Comparison of ENCODE assay signal across 8 cellular contexts in genomic region chr7:1028775-1029636, GRCh38. TPM values are rescaled to one million over a fixed set of nuclear protein-coding genes. Genes with fewer than 3 reads are reported as not detected.
DNase-seq lines count a peak whose midpoint lies in the region; ATAC-seq, FAIRE-seq and TF ChIP-seq lines count a peak whose summit lies in the region.

No MANE protein-coding gene starts in this region.

- no peaks in the 10 kb centered on the region for H3K9me3 Mint-ChIP-seq in chondrocyte (ENCODE audit: low read depth)

- peak overlapping the region; percentile 31 for H3K4me3 Mint-ChIP-seq in chondrocyte (ENCODE audit: unreplicated experiment)

- TF ChIP-seq CTCF in chondrocyte (IDR thresholded peaks at IDR 0.05) (no peak), kidney (IDR thresholded peaks at IDR 0.05; ENCODE audit: borderline replicate concordance, extremely low read depth, insufficient read depth) (no peak)

- H3K27ac Mint-ChIP-seq in chondrocyte (ENCODE audit: unreplicated experiment): peak overlapping the region; percentile 80

- intact Hi-C loops in kidney (cut with DNase I): no loop called here

- H3K9me3 ChIP-seq in kidney (ENCODE audit: control insufficient read depth in 1 of 2, low read length in 2 of 2): no peaks in the 10 kb centered on the region

- DNase-seq in activated gamma-delta T cell treated with Interleukin-2 at 50 U/mL for 16 hours (peak; percentile 55), activated gamma-delta T cell (lab: John Stamatoyannopoulos, UW) (no peak), NCI-H2107 treated with DMSO at 0.1 percent for 48 hours (lab: John Stamatoyannopoulos, UW; ENCODE audit: unreplicated experiment) (peak; percentile 60), chondrocyte (ENCODE audit: low spot score) (peak; percentile 90), kidney (peak; percentile 93)
- DNase-seq in stimulated activated CD4-positive, alpha-beta T cell treated with anti-CD3 and anti-CD28 coated beads, Interleukin-12 subunit alpha, Interleukin-12 subunit beta, amount 100 ng/mL, for 4 hours: peak; percentile 54

- H3K4me1 ChIP-seq in kidney (ENCODE audit: control insufficient read depth in 1 of 2, insufficient read depth in 1 of 2, low read depth in 1 of 2, low read length in 2 of 2): peaks cover 0 to 17% of the 10 kb centered on the region in 2 donors

- H3K27ac ChIP-seq in kidney (ENCODE audit: low read depth in 2 of 2, low read length in 2 of 2): peak overlapping the region; percentile 89 to 92

- no peaks in the 10 kb centered on the region for H3K27me3 Mint-ChIP-seq in chondrocyte (ENCODE audit: low read depth)

- H3K4me3 ChIP-seq in kidney (ENCODE audit: low read length in 2 of 2): peak overlapping the region in 1 of 2 donors; percentile 72

- peak; percentile 81 to 85 for ATAC-seq in activated CD4-positive, CD25-positive, alpha-beta regulatory T cell treated with anti-CD3 and anti-CD28 coated beads, Interleukin-2, amount 50 U/mL, for 24 hours
- ATAC-seq in HG02852 (IDR thresholded peaks at IDR 0.05; ENCODE audit: unreplicated experiment): no peak

- FAIRE-seq in kidney (lab: Jason Lieb, UNC): no peak

- H3K36me3 ChIP-seq in kidney (ENCODE audit: control insufficient read depth in 1 of 2, insufficient read depth in 2 of 2, low read length in 2 of 2): no peaks in the 10 kb centered on the region

- H3K36me3 Mint-ChIP-seq in chondrocyte (ENCODE audit: low read depth): peaks cover 2% of the 10 kb centered on the region

- peaks cover 22% of the 10 kb centered on the region for H3K4me1 Mint-ChIP-seq in chondrocyte (ENCODE audit: low read depth)

- peak overlapping the region in 1 of 2 donors; percentile 75 for H3K9ac ChIP-seq in kidney (ENCODE audit: low read length in 2 of 2)

RNA-seq across cellular contexts. Expression of gene GPR146, which starts 15.3 kb away (rescaled TPM):
- total RNA-seq in chondrocyte: 1.4 to 4.4 TPM (median 3.8 TPM) in 3 replicates
- 10.3 TPM for total RNA-seq in kidney
- polyA plus RNA-seq in kidney (ENCODE audit: insufficient read depth, low read depth, low replicate concordance): 7.6 TPM

RNA-seq across cellular contexts. Expression of gene CYP2W1, which starts 46.0 kb away (rescaled TPM):
- not detected in 3 replicates for total RNA-seq in chondrocyte
- total RNA-seq in kidney: 0.13 TPM
- 0.17 TPM for polyA plus RNA-seq in kidney (ENCODE audit: insufficient read depth, low read depth, low replicate concordance)

RNA-seq across cellular contexts. Expression of gene COX19, which starts 53.7 kb away (rescaled TPM):
- 9.2 to 9.6 TPM (median 9.5 TPM) in 3 replicates for total RNA-seq in chondrocyte
- total RNA-seq in kidney: 14.7 TPM
- polyA plus RNA-seq in kidney (ENCODE audit: insufficient read depth, low read depth, low replicate concordance): 4.8 TPM

RNA-seq across cellular contexts. Expression of gene GPER1, which starts 58.9 kb away (rescaled TPM):
- total RNA-seq in chondrocyte (5.7 to 9.9 TPM (median 9.5 TPM) in 3 replicates), kidney (5.2 TPM)
- polyA plus RNA-seq in kidney (ENCODE audit: insufficient read depth, low read depth, low replicate concordance): 4.8 TPM
